ENCODE assay signal across 1 cellular context in genomic region chr6:28948782-28949486, GRCh38.
TF ChIP-seq lines count a peak whose summit lies in the region.

No MANE protein-coding gene starts in this region.

TF ChIP-seq in HCT116, 20 proteins besides CTCF, POLR2A, EP300 and RAD21 (continued from another document):
- TF ChIP-seq REST (IDR thresholded peaks at IDR 0.05; ENCODE audit: low read depth) = no peak
